9 cellular contexts compared by ENCODE assay signal in genomic region chr2:181311841-181312240, GRCh38.
DNase-seq lines count a peak whose midpoint lies in the region; ATAC-seq, FAIRE-seq and TF ChIP-seq lines count a peak whose summit lies in the region.
"Had no signal": no experiment of that assay in that cellular context is flagged by ENCODE, and none has a peak within 500 bp of the region (broad histone marks: within the 10 kb centered on the region; RNA-seq: fewer than 3 reads in every experiment).

No MANE protein-coding gene starts in this region.

- intact Hi-C loops in left ventricle myocardium inferior (cut with micrococcal nuclease) = no loop called here

- ATAC-seq in HG02884 (IDR thresholded peaks at IDR 0.05; ENCODE audit: unreplicated experiment) (peak; percentile 32), omental fat pad (ENCODE audit: low FRiP score) (no peak)
- ATAC-seq: A549 had no signal

- H3K36me3 Mint-ChIP-seq in T-helper 2 cell treated with Interferon-gamma antibody and Interleukin-4, amounts not matched to agents 5 μg/mL and 100 μg/mL, for 36 hours (ENCODE audit: low read depth) = peaks cover 4% of the 10 kb centered on the region
- peaks cover 1% of the 10 kb centered on the region for H3K36me3 Mint-ChIP-seq in T-helper 1 cell treated with Interleukin-12 subunit alpha and Interleukin-12 subunit beta and Interleukin-4 antibody, amounts not matched to agents 30 μg/mL and 1 μg/mL, for 36 hours (ENCODE audit: low read depth)

- H3K27me3 ChIP-seq in small intestine (ENCODE audit: control insufficient read depth in 2 of 2, insufficient read depth in 2 of 2, low read length in 2 of 2) (no peaks in the 10 kb centered on the region), left ventricle myocardium inferior (ENCODE audit: low read depth) (no peaks in the 10 kb centered on the region)

- H3K27ac Mint-ChIP-seq in T-helper 2 cell treated with Interferon-gamma antibody and Interleukin-4, amounts not matched to agents 5 μg/mL and 100 μg/mL, for 36 hours = peak overlapping the region; percentile 100
- H3K27ac Mint-ChIP-seq in T-helper 1 cell treated with Interleukin-12 subunit alpha and Interleukin-12 subunit beta and Interleukin-4 antibody, amounts not matched to agents 30 μg/mL and 1 μg/mL, for 36 hours = peak overlapping the region; percentile 97

- no peaks in the 10 kb centered on the region for H3K9me3 Mint-ChIP-seq in T-helper 2 cell treated with Interferon-gamma antibody and Interleukin-4, amounts not matched to agents 5 μg/mL and 100 μg/mL, for 36 hours
- H3K9me3 Mint-ChIP-seq in T-helper 1 cell treated with Interleukin-12 subunit alpha and Interleukin-12 subunit beta and Interleukin-4 antibody, amounts not matched to agents 30 μg/mL and 1 μg/mL, for 36 hours = no peaks in the 10 kb centered on the region

- peak overlapping the region; percentile 87 for H3K4me3 Mint-ChIP-seq in T-helper 2 cell treated with Interferon-gamma antibody and Interleukin-4, amounts not matched to agents 5 μg/mL and 100 μg/mL, for 36 hours
- H3K4me3 Mint-ChIP-seq in T-helper 1 cell treated with Interleukin-12 subunit alpha and Interleukin-12 subunit beta and Interleukin-4 antibody, amounts not matched to agents 30 μg/mL and 1 μg/mL, for 36 hours = peak overlapping the region; percentile 86

- no peaks in the 10 kb centered on the region for H3K9me3 ChIP-seq in small intestine (ENCODE audit: control insufficient read depth, low read depth)
- no peaks in the 10 kb centered on the region for H3K9me3 ChIP-seq in left ventricle myocardium inferior (replicated peaks)
- H3K9me3 ChIP-seq: A549 had no signal

- no peak for FAIRE-seq in small intestine (lab: Jason Lieb, UNC)
- FAIRE-seq: A549 had no signal

- no peaks in the 10 kb centered on the region for H3K27me3 Mint-ChIP-seq in T-helper 2 cell treated with Interferon-gamma antibody and Interleukin-4, amounts not matched to agents 5 μg/mL and 100 μg/mL, for 36 hours (ENCODE audit: low read depth)
- no peaks in the 10 kb centered on the region for H3K27me3 Mint-ChIP-seq in T-helper 1 cell treated with Interleukin-12 subunit alpha and Interleukin-12 subunit beta and Interleukin-4 antibody, amounts not matched to agents 30 μg/mL and 1 μg/mL, for 36 hours (ENCODE audit: low read depth)

- H3K4me3 ChIP-seq in small intestine (ENCODE audit: low read depth in 1 of 2, low read length in 2 of 2) (no peak overlapping the region), left ventricle myocardium inferior (no peak overlapping the region)
- H3K4me3 ChIP-seq: A549 had no signal

- no peak for DNase-seq in T-helper 2 cell treated with Interferon-gamma antibody and Interleukin-4, amounts not matched to agents 5 μg/mL and 100 μg/mL, for 36 hours (ENCODE audit: low spot score)
- DNase-seq in T-helper 2 cell = no peak
- no peak for DNase-seq in small intestine
- DNase-seq in foreskin melanocyte = no peak
- no peak for DNase-seq in left ventricle myocardium inferior
- DNase-seq in omental fat pad (ENCODE audit: low spot score) = no peak

- H3K4me1 ChIP-seq in small intestine (ENCODE audit: control insufficient read depth in 2 of 2, insufficient read depth in 1 of 2, low read depth in 1 of 2, low read length in 1 of 2) (no peaks in the 10 kb centered on the region), left ventricle myocardium inferior (peaks cover 10% of the 10 kb centered on the region)

- H3K36me3 ChIP-seq in small intestine (ENCODE audit: control insufficient read depth in 2 of 2, insufficient read depth in 2 of 2, low read length in 2 of 2) (no peaks in the 10 kb centered on the region), left ventricle myocardium inferior (no peaks in the 10 kb centered on the region)

- H3K27ac ChIP-seq in small intestine (ENCODE audit: low read depth in 1 of 2, low read length in 1 of 2) (peak overlapping the region; percentile 55 to 57), left ventricle myocardium inferior (replicated peaks) (no peak overlapping the region)
- H3K27ac ChIP-seq: A549 had no signal

- peaks cover 57% of the 10 kb centered on the region for H3K4me1 Mint-ChIP-seq in T-helper 2 cell treated with Interferon-gamma antibody and Interleukin-4, amounts not matched to agents 5 μg/mL and 100 μg/mL, for 36 hours (ENCODE audit: low read depth)
- peaks cover 54% of the 10 kb centered on the region for H3K4me1 Mint-ChIP-seq in T-helper 1 cell treated with Interleukin-12 subunit alpha and Interleukin-12 subunit beta and Interleukin-4 antibody, amounts not matched to agents 30 μg/mL and 1 μg/mL, for 36 hours (ENCODE audit: low read depth)

- 63 to 74% (median 63%) methylated on average over 4 of the region's 4 CpGs for WGBS in small intestine, 3 donors

- TF ChIP-seq CTCF in left ventricle myocardium inferior (IDR thresholded peaks at IDR 0.05; ENCODE audit: borderline replicate concordance) (no peak), omental fat pad (IDR thresholded peaks at IDR 0.05) (no peak)
